In genomic region chr3:54994026-54994626, GRCh38 we compare ENCODE assay signal across 18 cellular contexts.
"Had no signal": no experiment of that assay in that cellular context is flagged by ENCODE, and none has a peak within 500 bp of the region (broad histone marks: within the 10 kb centered on the region; RNA-seq: fewer than 3 reads in every experiment).

No MANE protein-coding gene starts in this region.

- H2AFZ ChIP-seq: parathyroid adenoma had no signal

- H3K9me3 ChIP-seq: esophagus squamous epithelium, gastroesophageal sphincter, prostate gland, stomach, thoracic aorta, transverse colon had no signal

- H3K79me2 ChIP-seq: parathyroid adenoma had no signal

- H3K4me1 Mint-ChIP-seq: immature natural killer cell; naive thymus-derived CD8-positive, alpha-beta T cell had no signal

- H3K27ac ChIP-seq: esophagus squamous epithelium, gastroesophageal sphincter, parathyroid adenoma, prostate gland, stomach, thoracic aorta, transverse colon had no signal

- H3K36me3 Mint-ChIP-seq: immature natural killer cell; naive thymus-derived CD8-positive, alpha-beta T cell had no signal

- H3K27me3 ChIP-seq: esophagus squamous epithelium, gastroesophageal sphincter, stomach, transverse colon had no signal

- H3K9ac ChIP-seq: parathyroid adenoma had no signal

- H3K4me3 ChIP-seq: esophagus squamous epithelium, gastroesophageal sphincter, prostate gland, stomach, thoracic aorta, transverse colon had no signal

- H3K4me1 ChIP-seq: prostate gland had no signal

- H3K36me3 ChIP-seq: esophagus squamous epithelium, gastroesophageal sphincter, prostate gland, stomach, thoracic aorta, transverse colon had no signal

- H3K27ac Mint-ChIP-seq: immature natural killer cell; naive thymus-derived CD8-positive, alpha-beta T cell had no signal

- FAIRE-seq: kidney had no signal

- ATAC-seq: gastroesophageal sphincter; left colon; left ventricle myocardium superior; naive thymus-derived CD8-positive, alpha-beta T cell; sciatic nerve had no signal

- DNase-seq: esophagus squamous epithelium; foreskin fibroblast; immature natural killer cell; kidney; left colon; left ventricle myocardium superior; naive thymus-derived CD8-positive, alpha-beta T cell; stimulated activated CD4-positive, alpha-beta T cell treated with anti-CD3 and anti-CD28 coated beads, Interleukin-12 subunit alpha, Interleukin-12 subunit beta, amount 100 ng/mL, for 4 hours; stimulated activated naive CD4-positive, alpha-beta T cell; stomach; substantia nigra; transverse colon had no signal

- H3K4me3 Mint-ChIP-seq: immature natural killer cell; naive thymus-derived CD8-positive, alpha-beta T cell; neural crest cell had no signal
